In genomic region chr6:41071501-41071922, GRCh38 we compare ENCODE assay signal across 6 cellular contexts. TPM values are rescaled to one million over a fixed set of nuclear protein-coding genes. Genes with fewer than 3 reads are reported as not detected.
A peak's percentile ranks its signal among the peaks of the same experiment; 100 is the strongest.
DNase-seq lines count a peak whose midpoint lies in the region; ATAC-seq, FAIRE-seq and TF ChIP-seq lines count a peak whose summit lies in the region.

No MANE protein-coding gene starts in this region.

- no peak for DNase-seq in AG04449 (ENCODE audit: low read depth, low spot score)
- peak; percentile 76 for DNase-seq in bronchial epithelial cell (ENCODE audit: low read depth)
- no peak for DNase-seq in NCI-H69 (lab: John Stamatoyannopoulos, UW)
- no peak for DNase-seq in NCI-H146 (lab: John Stamatoyannopoulos, UW)

- CTCF ChIA-PET in AG04449 (lab: Yijun Ruan, JAX) = interaction anchor here (1.0 to 4.7 kb wide), 4 partner anchors 12 to 177 kb away, joined by 3 to 37 read pairs (median 20); no protein-coding TSS in a partner anchor

- peak overlapping the region; percentile 93 for H3K4me3 ChIP-seq in AG04449 (ENCODE audit: low read depth, low read length)
- H3K4me3 ChIP-seq in bronchial epithelial cell (ENCODE audit: low read depth, low read length) = peak overlapping the region; percentile 97
- H3K4me3 ChIP-seq in neutrophil (ENCODE audit: low read depth in 1 of 2, low read length in 1 of 2) = peak overlapping the region; percentile 94 to 95

- H3K27me3 ChIP-seq in bronchial epithelial cell (ENCODE audit: control insufficient read depth, insufficient read depth, low read length) = no peaks in the 10 kb centered on the region
- H3K27me3 ChIP-seq in neutrophil = no peaks in the 10 kb centered on the region

- peak; percentile 27 for ATAC-seq in HG03457 (IDR thresholded peaks at IDR 0.05; ENCODE audit: unreplicated experiment)

- no peaks in the 10 kb centered on the region for H3K9me3 ChIP-seq in neutrophil

- peak overlapping the region; percentile 98 for H3K27ac ChIP-seq in neutrophil

- no peak for TF ChIP-seq CTCF in AG04449 (IDR thresholded peaks at IDR 0.05; ENCODE audit: insufficient read depth, low read length, missing control alignments)
- TF ChIP-seq CTCF in bronchial epithelial cell (IDR thresholded peaks at IDR 0.05; ENCODE audit: insufficient read depth, low read length, severe bottlenecking) = no peak
- TF ChIP-seq CTCF in neutrophil (IDR thresholded peaks at IDR 0.05) = no peak

- FAIRE-seq in bronchial epithelial cell (lab: Jason Lieb, UNC) = no peak

- H3K36me3 ChIP-seq in bronchial epithelial cell (ENCODE audit: control insufficient read depth, insufficient read depth, low read length) = peaks cover 5% of the 10 kb centered on the region
- H3K36me3 ChIP-seq in neutrophil = peaks cover 7% of the 10 kb centered on the region

- POLR2A ChIA-PET in AG04449 (lab: Yijun Ruan, JAX) = no interaction called here

- H3K4me1 ChIP-seq in neutrophil (ENCODE audit: control insufficient read depth in 1 of 2, insufficient read depth in 1 of 2, low read depth in 1 of 2, low read length in 1 of 2) = peaks cover 30 to 36% of the 10 kb centered on the region in 2 experiments

RNA-seq across cellular contexts. Expression of gene OARD1, which starts 0.6 kb away (rescaled TPM):
- total RNA-seq in bronchial epithelial cell = 18.2 and 19.5 TPM in 2 replicates

RNA-seq across cellular contexts. Expression of gene NFYA, which starts 1.3 kb away (rescaled TPM):
- 20.5 and 25.5 TPM in 2 replicates for total RNA-seq in bronchial epithelial cell

RNA-seq across cellular contexts. Expression of gene APOBEC2, which starts 18.5 kb away (rescaled TPM):
- total RNA-seq in bronchial epithelial cell = not detected in 2 replicates

RNA-seq across cellular contexts. Expression of gene TSPO2, which starts 29.2 kb away (rescaled TPM):
- not detected in 2 replicates for total RNA-seq in bronchial epithelial cell

RNA-seq across cellular contexts. Expression of gene UNC5CL, which starts 32.5 kb away (rescaled TPM):
- total RNA-seq in bronchial epithelial cell = 0.26 TPM in 2 replicates
